Comparison of ENCODE assay signal across 1 cellular context in genomic region chr22:20949698-20950183, GRCh38.
A peak's percentile ranks its signal among the peaks of the same experiment; 100 is the strongest.
TF ChIP-seq lines count a peak whose summit lies in the region.

No MANE protein-coding gene starts in this region.

TF ChIP-seq in HepG2, 621 proteins besides CTCF, POLR2A, EP300 and RAD21 (continued from another document and continues in another):
- TF ChIP-seq ARID5B (CRISPR knock-in tag; IDR thresholded peaks at IDR 0.05): peak; percentile 77
- no peak for TF ChIP-seq ZNF747 (CRISPR knock-in tag; IDR thresholded peaks at IDR 0.05; ENCODE audit: borderline replicate concordance)
- TF ChIP-seq ZNF605 (CRISPR knock-in tag; IDR thresholded peaks at IDR 0.05): peak; percentile 58; the same call in 1 of the 2 replicates
- peak; percentile 65; the same call in 1 of the 2 replicates for TF ChIP-seq RXRB (CRISPR knock-in tag; IDR thresholded peaks at IDR 0.05; ENCODE audit: borderline replicate concordance)
- no peak for TF ChIP-seq NONO (IDR thresholded peaks at IDR 0.05)
- no peak for TF ChIP-seq NONO (CRISPR knock-in tag; conservative IDR thresholded peaks at IDR 0.05)
- no peak for TF ChIP-seq ZNF550 (CRISPR knock-in tag; IDR thresholded peaks at IDR 0.05; ENCODE audit: borderline replicate concordance)
- TF ChIP-seq FOXP1 (IDR thresholded peaks at IDR 0.05): peak; percentile 85
- peak; percentile 91 for TF ChIP-seq FOXP1 (CRISPR knock-in tag; IDR thresholded peaks at IDR 0.05)
- TF ChIP-seq TFE3 (CRISPR knock-in tag; IDR thresholded peaks at IDR 0.05): peak; percentile 70
- no peak for TF ChIP-seq ZNF337 (CRISPR knock-in tag; IDR thresholded peaks at IDR 0.05; ENCODE audit: borderline replicate concordance, low read depth)
- no peak for TF ChIP-seq CAMTA2 (CRISPR knock-in tag; IDR thresholded peaks at IDR 0.05; ENCODE audit: borderline replicate concordance)
- TF ChIP-seq ZNF891 (CRISPR knock-in tag; IDR thresholded peaks at IDR 0.05): no peak
- 0 out of 2 replicates have a peak, but pooled peaks have one; percentile 27 for TF ChIP-seq ZNF12 (CRISPR knock-in tag; IDR thresholded peaks at IDR 0.05)
- TF ChIP-seq ZSCAN20 (CRISPR knock-in tag; IDR thresholded peaks at IDR 0.05; ENCODE audit: borderline replicate concordance): no peak
- no peak; the same call in 1 of the 2 replicates for TF ChIP-seq ZBTB43 (CRISPR knock-in tag; conservative IDR thresholded peaks at IDR 0.05)
- no peak for TF ChIP-seq NCOA1 (CRISPR knock-in tag; IDR thresholded peaks at IDR 0.05)
- no peak for TF ChIP-seq CENPT (CRISPR knock-in tag; IDR thresholded peaks at IDR 0.05; ENCODE audit: low read depth)
- TF ChIP-seq MXI1 (IDR thresholded peaks at IDR 0.05; ENCODE audit: borderline replicate concordance, low read depth, low read length): peak; percentile 71; the same call in 1 of the 3 replicates
- TF ChIP-seq SKIL (CRISPR knock-in tag; IDR thresholded peaks at IDR 0.05; ENCODE audit: borderline replicate concordance): peak; percentile 43; the same call in 1 of the 2 replicates
- TF ChIP-seq JUN (CRISPR knock-in tag; IDR thresholded peaks at IDR 0.05): no peak
- peak; percentile 28; the same call in 1 of the 2 replicates for TF ChIP-seq TAF1 (CRISPR knock-in tag; IDR thresholded peaks at IDR 0.05)
- no peak for TF ChIP-seq SPEN (CRISPR knock-in tag; IDR thresholded peaks at IDR 0.05; ENCODE audit: low read depth)
- TF ChIP-seq REL (CRISPR knock-in tag; conservative IDR thresholded peaks at IDR 0.05): no peak
- TF ChIP-seq ARID3A (IDR thresholded peaks at IDR 0.05; ENCODE audit: low read depth, low read length): no peak
- TF ChIP-seq GMEB2 (CRISPR knock-in tag; IDR thresholded peaks at IDR 0.05; ENCODE audit: low read depth): no peak
- TF ChIP-seq ZNF557 (CRISPR knock-in tag; IDR thresholded peaks at IDR 0.05): no peak
- TF ChIP-seq ZNF768 (CRISPR knock-in tag; IDR thresholded peaks at IDR 0.05): no peak
- no peak for TF ChIP-seq ZNF777 (CRISPR knock-in tag; IDR thresholded peaks at IDR 0.05)
- 0 out of 2 replicates have a peak, but pooled peaks have one; percentile 45 for TF ChIP-seq ZNF224 (CRISPR knock-in tag; IDR thresholded peaks at IDR 0.05)
- TF ChIP-seq ZNF670 (CRISPR knock-in tag; IDR thresholded peaks at IDR 0.05; ENCODE audit: borderline replicate concordance): no peak
- TF ChIP-seq ZNF724P (CRISPR knock-in tag; IDR thresholded peaks at IDR 0.05; ENCODE audit: borderline replicate concordance): no peak
- TF ChIP-seq ZNF800 (CRISPR knock-in tag; IDR thresholded peaks at IDR 0.05): no peak; the same call in 1 of the 2 replicates
- TF ChIP-seq ZNF552 (CRISPR knock-in tag; IDR thresholded peaks at IDR 0.05; ENCODE audit: borderline replicate concordance): no peak
- no peak for TF ChIP-seq SRSF1 (optimal IDR thresholded peaks at IDR 0.05; ENCODE audit: low read depth, low read length)
- TF ChIP-seq GABPA (IDR thresholded peaks at IDR 0.05; ENCODE audit: low read depth, low read length): no peak
- TF ChIP-seq GABPA (CRISPR knock-in tag; IDR thresholded peaks at IDR 0.05; ENCODE audit: low read depth): 0 out of 2 replicates have a peak, but pooled peaks have one; percentile 42
- peak; percentile 33; the same call in 1 of the 2 replicates for TF ChIP-seq ZMYM4 (CRISPR knock-in tag; IDR thresholded peaks at IDR 0.05)
- 0 out of 2 replicates have a peak, but pooled peaks have one; percentile 19 for TF ChIP-seq GATA4 (IDR thresholded peaks at IDR 0.05; ENCODE audit: borderline replicate concordance, low read depth)
- TF ChIP-seq ZSCAN31 (CRISPR knock-in tag; IDR thresholded peaks at IDR 0.05; ENCODE audit: low read depth): peak; percentile 35; the same call in 1 of the 2 replicates
- TF ChIP-seq ZNF784 (CRISPR knock-in tag; IDR thresholded peaks at IDR 0.05; ENCODE audit: borderline replicate concordance): no peak
- no peak for TF ChIP-seq BRF2 (CRISPR knock-in tag; IDR thresholded peaks at IDR 0.05)
- no peak for TF ChIP-seq NRL (CRISPR knock-in tag; IDR thresholded peaks at IDR 0.05; ENCODE audit: borderline replicate concordance)
- no peak for TF ChIP-seq RNF2 (conservative IDR thresholded peaks at IDR 0.05; ENCODE audit: low read depth)
- TF ChIP-seq HOXA9 (CRISPR knock-in tag; IDR thresholded peaks at IDR 0.05; ENCODE audit: borderline replicate concordance): no peak
- TF ChIP-seq ELK4 (CRISPR knock-in tag; IDR thresholded peaks at IDR 0.05; ENCODE audit: borderline replicate concordance): no peak
- TF ChIP-seq ZFP37 (CRISPR knock-in tag; IDR thresholded peaks at IDR 0.05; ENCODE audit: borderline replicate concordance): 0 out of 2 replicates have a peak, but pooled peaks have one; percentile 35
